Comparison of ENCODE assay signal across 2 cellular contexts in genomic region chr17:38626606-38627226, GRCh38. TPM values are rescaled to one million over a fixed set of nuclear protein-coding genes. Genes with fewer than 3 reads are reported as not detected.
"Had no signal": no experiment of that assay in that cellular context is flagged by ENCODE, and none has a peak within 500 bp of the region (broad histone marks: within the 10 kb centered on the region; RNA-seq: fewer than 3 reads in every experiment).

No MANE protein-coding gene starts in this region.

RNA-seq across cellular contexts. Expression of gene SRCIN1, which starts 21.0 kb away (rescaled TPM):
- total RNA-seq: osteoblast had no signal
- polyA plus RNA-seq: naive thymus-derived CD4-positive, alpha-beta T cell had no signal

RNA-seq across cellular contexts. Expression of gene EPOP, which starts 48.0 kb away (rescaled TPM):
- polyA plus RNA-seq: naive thymus-derived CD4-positive, alpha-beta T cell had no signal
